ENCODE assay signal across 12 cellular contexts in the genomic region with DNA sequence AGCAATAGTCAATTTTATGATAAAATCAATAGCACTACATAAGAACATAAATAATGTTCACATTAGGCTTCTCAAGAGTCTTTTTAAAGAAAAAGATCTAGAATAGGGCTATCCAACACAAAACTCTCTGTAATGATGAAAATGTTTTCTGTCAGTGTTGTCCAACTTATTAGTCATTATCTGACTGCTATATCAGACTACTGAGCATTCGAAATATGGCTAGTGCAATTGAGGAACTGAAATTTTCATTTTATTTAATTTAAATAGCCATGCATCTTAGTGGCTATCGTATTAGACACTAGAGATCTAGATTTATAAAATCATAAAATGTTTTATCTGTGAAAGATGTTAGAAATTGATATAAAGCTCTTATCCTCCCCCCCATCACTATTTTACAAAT. TPM values are rescaled to one million over a fixed set of nuclear protein-coding genes. Genes with fewer than 3 reads are reported as not detected.
"Had no signal": no experiment of that assay in that cellular context is flagged by ENCODE, and none has a peak within 500 bp of the region (broad histone marks: within the 10 kb centered on the region; RNA-seq: fewer than 3 reads in every experiment).

No MANE protein-coding gene starts in this region.

- ATAC-seq: HCT116, HepG2 had no signal

- H3K4me3 ChIP-seq: GM23248, HAP-1 had no signal

- H3K4me1 ChIP-seq: HAP-1 had no signal

- DNase-seq: GM23248, GOT3, H7, HFFc6, Karpas-422, KBM-7 had no signal

- H3K9me3 ChIP-seq: HAP-1 had no signal

- FAIRE-seq: HepG2 had no signal

- H3K36me3 ChIP-seq: HAP-1 had no signal

- H3K9ac ChIP-seq: GM23248, KMS-11 had no signal

- H3K27ac ChIP-seq: GM23248, HL-60, KMS-11 had no signal

- H3K4me2 ChIP-seq: KMS-11 had no signal

- H2AFZ ChIP-seq: GM23248 had no signal

RNA-seq across cellular contexts. Expression of gene PARM1, which starts 26.0 kb away (rescaled TPM):
- total RNA-seq: GM23248, HepG2, HT1080 had no signal
- polyA plus RNA-seq: HepG2 had no signal
